ENCODE assay signal across 11 cellular contexts in the genomic region with DNA sequence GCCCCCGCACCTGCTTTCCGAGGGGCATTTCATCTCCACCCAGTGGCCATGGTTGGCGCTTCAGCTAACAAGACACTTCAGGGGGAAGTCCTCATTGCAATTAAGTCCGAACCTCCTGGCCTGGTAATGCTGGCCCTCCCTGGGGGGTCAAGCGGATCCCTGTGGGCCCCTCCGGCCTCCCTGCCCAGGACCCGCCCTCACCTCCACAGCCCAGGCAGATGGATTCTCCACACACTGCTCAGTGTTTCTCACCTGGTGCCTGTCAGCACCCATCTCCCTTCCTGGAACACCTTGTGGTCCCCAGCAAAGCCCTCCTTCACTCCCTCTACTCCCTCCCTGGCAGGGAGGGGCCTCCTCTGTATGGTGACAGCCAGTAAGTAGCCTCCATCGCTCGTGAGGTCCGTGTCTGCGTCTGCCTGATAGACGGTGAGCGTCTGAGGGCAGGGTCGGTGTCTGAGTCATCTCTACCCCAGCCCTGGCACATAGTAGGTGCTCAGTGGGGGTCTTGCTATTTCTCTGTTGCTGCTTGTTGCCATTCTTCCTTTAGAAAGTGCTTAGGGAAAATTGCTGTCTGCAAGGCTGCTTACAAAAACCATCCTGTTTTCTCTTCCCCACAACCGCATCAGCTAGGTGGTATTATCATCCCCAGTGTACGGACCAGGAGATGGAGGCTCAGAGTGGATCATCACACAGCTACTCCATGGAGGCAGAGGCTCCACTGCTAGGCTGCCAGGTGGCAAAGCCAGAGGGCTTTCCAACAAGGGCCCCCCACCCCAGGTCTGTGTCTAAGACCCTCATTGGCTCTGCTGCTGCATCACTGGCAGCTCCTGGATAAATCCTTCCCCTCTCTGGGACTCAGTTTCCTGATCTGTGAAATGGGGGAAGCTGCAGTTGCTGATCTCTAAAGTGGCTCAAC. TPM values are rescaled to one million over a fixed set of nuclear protein-coding genes. Genes with fewer than 3 reads are reported as not detected.
A peak's percentile ranks its signal among the peaks of the same experiment; 100 is the strongest.
DNase-seq lines count a peak whose midpoint lies in the region; ATAC-seq and TF ChIP-seq lines count a peak whose summit lies in the region.
"Had no signal": no experiment of that assay in that cellular context is flagged by ENCODE, and none has a peak within 500 bp of the region (broad histone marks: within the 10 kb centered on the region; RNA-seq: fewer than 3 reads in every experiment).

No MANE protein-coding gene starts in this region.

- H3K36me3 Mint-ChIP-seq in osteocyte (ENCODE audit: unreplicated experiment): no peaks in the 10 kb centered on the region
- H3K36me3 Mint-ChIP-seq in effector memory CD8-positive, alpha-beta T cell (ENCODE audit: insufficient read depth): no peaks in the 10 kb centered on the region

- H2AFZ ChIP-seq in DND-41 (ENCODE audit: low read depth, low read length): no peak overlapping the region
- H2AFZ ChIP-seq in OCI-LY3 (ENCODE audit: low read depth, low read length): peak overlapping the region; percentile 51; the same call in 1 of the 2 replicates

- no peaks in the 10 kb centered on the region for H3K36me3 ChIP-seq in DND-41 (ENCODE audit: insufficient read depth, low read length)
- no peaks in the 10 kb centered on the region for H3K36me3 ChIP-seq in OCI-LY3 (replicated peaks; ENCODE audit: low read depth, low read length)
- H3K36me3 ChIP-seq in esophagus (ENCODE audit: control insufficient read depth in 2 of 2, insufficient read depth in 2 of 2, low read length in 1 of 2): no peaks in the 10 kb centered on the region

- H3K27ac ChIP-seq in DND-41 (ENCODE audit: low read length) (no peak overlapping the region), OCI-LY3 (ENCODE audit: low read length) (no peak overlapping the region), esophagus (ENCODE audit: low read depth in 2 of 2, low read length in 1 of 2) (peak overlapping the region; percentile 55 to 56)
- H3K27ac ChIP-seq: KMS-11 had no signal

- H3K4me2 ChIP-seq in DND-41 (ENCODE audit: insufficient read depth, low read length): no peak overlapping the region
- peak overlapping the region; percentile 76 for H3K4me2 ChIP-seq in OCI-LY3 (ENCODE audit: low read length)
- H3K4me2 ChIP-seq: KMS-11 had no signal

- H3K79me2 ChIP-seq in DND-41 (ENCODE audit: insufficient read depth, low read length): no peaks in the 10 kb centered on the region
- no peaks in the 10 kb centered on the region for H3K79me2 ChIP-seq in OCI-LY3 (ENCODE audit: low read length)

- H3K9ac ChIP-seq in DND-41 (ENCODE audit: low read depth, low read length) (no peak overlapping the region), OCI-LY3 (ENCODE audit: low read length) (peak overlapping the region; percentile 26; the same call in 1 of the 2 replicates)
- H3K9ac ChIP-seq: KMS-11 had no signal

- H4K20me1 ChIP-seq in DND-41 (ENCODE audit: insufficient read depth, low read length) (peaks cover 11% of the 10 kb centered on the region; the same call in 1 of the 2 replicates), OCI-LY3 (ENCODE audit: insufficient read depth, low read length) (no peaks in the 10 kb centered on the region)

- H3K9me3 ChIP-seq in DND-41 (ENCODE audit: insufficient read depth, low read length, severe bottlenecking) (no peaks in the 10 kb centered on the region), OCI-LY3 (ENCODE audit: insufficient read depth, low read length) (no peaks in the 10 kb centered on the region), esophagus (ENCODE audit: control insufficient read depth in 2 of 2, insufficient read depth in 1 of 2, low read depth in 1 of 2, low read length in 1 of 2) (no peaks in the 10 kb centered on the region)

- DNase-seq in DND-41: no peak
- no peak for DNase-seq in osteocyte (ENCODE audit: extremely low spot score, unreplicated experiment)
- DNase-seq in effector memory CD8-positive, alpha-beta T cell: no peak
- no peak for DNase-seq in left lobe of liver (ENCODE audit: low spot score)
- no peak for DNase-seq in activated T-cell treated with anti-CD3 and anti-CD28 coated beads, Interleukin-2, amount 50 U/mL, for 48 hours
- DNase-seq: DMS79, NCI-H510A had no signal

- H3K4me3 ChIP-seq in DND-41 (ENCODE audit: low read depth in 1 of 2, low read length in 2 of 2) (no peak overlapping the region), OCI-LY3 (ENCODE audit: low read length) (peak overlapping the region; percentile 52), esophagus (ENCODE audit: low read depth in 1 of 2, low read length in 2 of 2) (no peak overlapping the region)

- peaks cover 16% of the 10 kb centered on the region for H3K27me3 ChIP-seq in DND-41 (ENCODE audit: insufficient read depth, low read length, poor library complexity)
- peaks cover 16% of the 10 kb centered on the region for H3K27me3 ChIP-seq in OCI-LY3 (ENCODE audit: low read depth, low read length)
- H3K27me3 ChIP-seq in esophagus (ENCODE audit: control insufficient read depth in 1 of 2, insufficient read depth in 2 of 2, low read length in 2 of 2): no peaks in the 10 kb centered on the region

- H3K9me3 Mint-ChIP-seq in osteocyte (ENCODE audit: unreplicated experiment): no peaks in the 10 kb centered on the region
- no peaks in the 10 kb centered on the region for H3K9me3 Mint-ChIP-seq in effector memory CD8-positive, alpha-beta T cell

- ATAC-seq in DND-41 (ENCODE audit: insufficient read depth, low read depth) (no peak), GM18861 (IDR thresholded peaks at IDR 0.05; ENCODE audit: unreplicated experiment) (no peak), left lobe of liver (no peak)
- ATAC-seq in effector memory CD8-positive, alpha-beta T cell (replicated peaks): no peak

- H3K27me3 Mint-ChIP-seq in osteocyte (ENCODE audit: unreplicated experiment): no peaks in the 10 kb centered on the region
- H3K27me3 Mint-ChIP-seq in effector memory CD8-positive, alpha-beta T cell: peaks cover 60 to 95% of the 10 kb centered on the region in 2 donors

- no peaks in the 10 kb centered on the region for H3K4me1 ChIP-seq in DND-41 (ENCODE audit: insufficient read depth, low read length)
- H3K4me1 ChIP-seq in OCI-LY3 (ENCODE audit: low read length): peaks cover 70% of the 10 kb centered on the region
- H3K4me1 ChIP-seq in esophagus (ENCODE audit: control insufficient read depth in 2 of 2, insufficient read depth in 2 of 2, low read length in 1 of 2): peaks cover 13 to 31% of the 10 kb centered on the region in 2 donors

- 48 to 49% methylated on average over 14 to 16 of the region's 16 CpGs for WGBS in esophagus, 2 donors

- peak; percentile 17 for TF ChIP-seq CTCF in DND-41 (IDR thresholded peaks at IDR 0.05; ENCODE audit: borderline replicate concordance, extremely low read depth, low read length, poor library complexity, severe bottlenecking)
- peak; percentile 21 for TF ChIP-seq CTCF in OCI-LY3 (IDR thresholded peaks at IDR 0.05; ENCODE audit: low read depth, low read length)
- peak; percentile 8 for TF ChIP-seq CTCF in osteocyte (IDR thresholded peaks at IDR 0.05)

- H3K27ac Mint-ChIP-seq in osteocyte (ENCODE audit: unreplicated experiment): peak overlapping the region; percentile 89
- H3K27ac Mint-ChIP-seq in effector memory CD8-positive, alpha-beta T cell: peak overlapping the region in 1 of 2 donors; percentile 70

- peaks cover 75% of the 10 kb centered on the region for H3K4me1 Mint-ChIP-seq in osteocyte (ENCODE audit: unreplicated experiment)
- peaks cover 4 to 15% of the 10 kb centered on the region in 2 donors for H3K4me1 Mint-ChIP-seq in effector memory CD8-positive, alpha-beta T cell (ENCODE audit: low read depth in 2 of 2)

- H3K4me3 Mint-ChIP-seq in osteocyte (ENCODE audit: unreplicated experiment): peak overlapping the region; percentile 47
- H3K4me3 Mint-ChIP-seq in effector memory CD8-positive, alpha-beta T cell: peak overlapping the region in 1 of 2 donors; percentile 17

RNA-seq across cellular contexts. Expression of a gene that starts 39.7 kb away (rescaled TPM):
- 1 to 10 TPM; 3.1 to 4.4 TPM for polyA plus RNA-seq in esophagus
- total RNA-seq in osteocyte (34.8 and 38.1 TPM in 2 replicates), left lobe of liver (5.1 TPM)

Comparison
In these comparisons a context has a peak if more than half of its experiments do, and no peak if none do; other contexts are left out.
1. H3K27ac ChIP-seq: peak in esophagus (2 of 2); none in DND-41 (single experiment) and OCI-LY3 (single experiment).
2. Peak in every context shown above with its lines, with median percentiles within 50 percentile points of each other: CTCF ChIP-seq.